In genomic region chr1:54335396-54336056, GRCh38 we compare ENCODE assay signal across 10 cellular contexts.
DNase-seq lines count a peak whose midpoint lies in the region; ATAC-seq and TF ChIP-seq lines count a peak whose summit lies in the region.
"Had no signal": no experiment of that assay in that cellular context is flagged by ENCODE, and none has a peak within 500 bp of the region (broad histone marks: within the 10 kb centered on the region; RNA-seq: fewer than 3 reads in every experiment).

No MANE protein-coding gene starts in this region.

- no peaks in the 10 kb centered on the region for H3K36me3 ChIP-seq in ectodermal cell (ENCODE audit: control insufficient read depth, insufficient read depth, low read length)

- no peak for DNase-seq in activated naive CD8-positive, alpha-beta T cell treated with anti-CD3 and anti-CD28 coated beads, Interleukin-2, amount 10 ng/mL, durations not matched to agents 7 days and 5 days
- no peak for DNase-seq in activated naive CD8-positive, alpha-beta T cell treated with anti-CD3 and anti-CD28 coated beads for 36 hours
- DNase-seq in mesothelial cell of epicardium (ENCODE audit: low spot score in 2 of 2, unreplicated experiment in 2 of 2) = no peak
- DNase-seq in DMS53 (lab: John Stamatoyannopoulos, UW) = no peak
- DNase-seq in occipital lobe (lab: John Stamatoyannopoulos, UW) = no peak
- DNase-seq in head of caudate nucleus = no peak
- no peak for DNase-seq in superior temporal gyrus (ENCODE audit: extremely low spot score)
- DNase-seq: CD4-positive, CD25-positive, alpha-beta regulatory T cell had no signal

- no peak for ATAC-seq in activated naive CD8-positive, alpha-beta T cell treated with anti-CD3 and anti-CD28 coated beads, Interleukin-2, amount 10 ng/mL, durations not matched to agents 7 days and 5 days (ENCODE audit: low read depth)

- peaks cover 33% of the 10 kb centered on the region for H3K4me1 Mint-ChIP-seq in activated naive CD8-positive, alpha-beta T cell treated with anti-CD3 and anti-CD28 coated beads, Interleukin-2, amount 10 ng/mL, durations not matched to agents 7 days and 5 days
- H3K4me1 Mint-ChIP-seq in activated naive CD8-positive, alpha-beta T cell treated with anti-CD3 and anti-CD28 coated beads for 36 hours = peaks cover 47% of the 10 kb centered on the region
- peaks cover 71% of the 10 kb centered on the region for H3K4me1 Mint-ChIP-seq in mesothelial cell of epicardium

- no peak overlapping the region for H3K4me3 Mint-ChIP-seq in activated naive CD8-positive, alpha-beta T cell treated with anti-CD3 and anti-CD28 coated beads, Interleukin-2, amount 10 ng/mL, durations not matched to agents 7 days and 5 days
- no peak overlapping the region for H3K4me3 Mint-ChIP-seq in activated naive CD8-positive, alpha-beta T cell treated with anti-CD3 and anti-CD28 coated beads for 36 hours
- no peak overlapping the region for H3K4me3 Mint-ChIP-seq in mesothelial cell of epicardium
- H3K4me3 Mint-ChIP-seq: CD4-positive, CD25-positive, alpha-beta regulatory T cell; T-helper 1 cell treated with Interleukin-12 subunit alpha and Interleukin-12 subunit beta and Interleukin-4 antibody, amounts not matched to agents 30 μg/mL and 1 μg/mL, for 36 hours had no signal

- no peaks in the 10 kb centered on the region for H3K9me3 Mint-ChIP-seq in activated naive CD8-positive, alpha-beta T cell treated with anti-CD3 and anti-CD28 coated beads, Interleukin-2, amount 10 ng/mL, durations not matched to agents 7 days and 5 days
- H3K9me3 Mint-ChIP-seq in activated naive CD8-positive, alpha-beta T cell treated with anti-CD3 and anti-CD28 coated beads for 36 hours = no peaks in the 10 kb centered on the region
- H3K9me3 Mint-ChIP-seq in mesothelial cell of epicardium = no peaks in the 10 kb centered on the region
- H3K9me3 Mint-ChIP-seq: CD4-positive, CD25-positive, alpha-beta regulatory T cell; T-helper 1 cell treated with Interleukin-12 subunit alpha and Interleukin-12 subunit beta and Interleukin-4 antibody, amounts not matched to agents 30 μg/mL and 1 μg/mL, for 36 hours had no signal

- no peaks in the 10 kb centered on the region for H3K27me3 ChIP-seq in ectodermal cell (ENCODE audit: control insufficient read depth, insufficient read depth, low read length, poor library complexity, severe bottlenecking)

- H3K27me3 Mint-ChIP-seq in activated naive CD8-positive, alpha-beta T cell treated with anti-CD3 and anti-CD28 coated beads, Interleukin-2, amount 10 ng/mL, durations not matched to agents 7 days and 5 days = no peaks in the 10 kb centered on the region
- H3K27me3 Mint-ChIP-seq in activated naive CD8-positive, alpha-beta T cell treated with anti-CD3 and anti-CD28 coated beads for 36 hours = no peaks in the 10 kb centered on the region
- no peaks in the 10 kb centered on the region for H3K27me3 Mint-ChIP-seq in mesothelial cell of epicardium (ENCODE audit: low read depth)
- H3K27me3 Mint-ChIP-seq: CD4-positive, CD25-positive, alpha-beta regulatory T cell had no signal

- intact Hi-C loops in head of caudate nucleus (cut with DNase I) = no loop called here

- no peak for TF ChIP-seq CTCF in mesothelial cell of epicardium (IDR thresholded peaks at IDR 0.05; ENCODE audit: unreplicated experiment)

- H3K4me3 ChIP-seq in ectodermal cell (ENCODE audit: insufficient read depth, low read depth, low read length) = no peak overlapping the region

- peaks cover 56% of the 10 kb centered on the region for H3K4me1 ChIP-seq in ectodermal cell (ENCODE audit: control insufficient read depth, insufficient read depth, low read length)

- peak overlapping the region; percentile 9 for H3K27ac Mint-ChIP-seq in activated naive CD8-positive, alpha-beta T cell treated with anti-CD3 and anti-CD28 coated beads, Interleukin-2, amount 10 ng/mL, durations not matched to agents 7 days and 5 days
- H3K27ac Mint-ChIP-seq in activated naive CD8-positive, alpha-beta T cell treated with anti-CD3 and anti-CD28 coated beads for 36 hours = no peak overlapping the region
- peak overlapping the region; percentile 95 for H3K27ac Mint-ChIP-seq in mesothelial cell of epicardium
- H3K27ac Mint-ChIP-seq: T-helper 1 cell treated with Interleukin-12 subunit alpha and Interleukin-12 subunit beta and Interleukin-4 antibody, amounts not matched to agents 30 μg/mL and 1 μg/mL, for 36 hours had no signal

- peak overlapping the region; percentile 81 for H3K27ac ChIP-seq in ectodermal cell (ENCODE audit: insufficient read depth, low read depth, low read length, poor library complexity, severe bottlenecking)

- POLR2A ChIA-PET in activated naive CD8-positive, alpha-beta T cell treated with anti-CD3 and anti-CD28 coated beads, Interleukin-2, amount 10 ng/mL, durations not matched to agents 7 days and 5 days (lab: Charles Lee) = no interaction called here

- H3K36me3 Mint-ChIP-seq in activated naive CD8-positive, alpha-beta T cell treated with anti-CD3 and anti-CD28 coated beads, Interleukin-2, amount 10 ng/mL, durations not matched to agents 7 days and 5 days = peaks cover 5% of the 10 kb centered on the region
- peaks cover 3% of the 10 kb centered on the region for H3K36me3 Mint-ChIP-seq in activated naive CD8-positive, alpha-beta T cell treated with anti-CD3 and anti-CD28 coated beads for 36 hours
- H3K36me3 Mint-ChIP-seq in mesothelial cell of epicardium = no peaks in the 10 kb centered on the region

- H3K9me3 ChIP-seq in ectodermal cell (ENCODE audit: control insufficient read depth, low read length) = no peaks in the 10 kb centered on the region

- WGBS in ectodermal cell, 2 experiments = 90 to 91% methylated on average over 15 of the region's 15 CpGs
